9 cellular contexts compared by ENCODE assay signal in the genomic region with DNA sequence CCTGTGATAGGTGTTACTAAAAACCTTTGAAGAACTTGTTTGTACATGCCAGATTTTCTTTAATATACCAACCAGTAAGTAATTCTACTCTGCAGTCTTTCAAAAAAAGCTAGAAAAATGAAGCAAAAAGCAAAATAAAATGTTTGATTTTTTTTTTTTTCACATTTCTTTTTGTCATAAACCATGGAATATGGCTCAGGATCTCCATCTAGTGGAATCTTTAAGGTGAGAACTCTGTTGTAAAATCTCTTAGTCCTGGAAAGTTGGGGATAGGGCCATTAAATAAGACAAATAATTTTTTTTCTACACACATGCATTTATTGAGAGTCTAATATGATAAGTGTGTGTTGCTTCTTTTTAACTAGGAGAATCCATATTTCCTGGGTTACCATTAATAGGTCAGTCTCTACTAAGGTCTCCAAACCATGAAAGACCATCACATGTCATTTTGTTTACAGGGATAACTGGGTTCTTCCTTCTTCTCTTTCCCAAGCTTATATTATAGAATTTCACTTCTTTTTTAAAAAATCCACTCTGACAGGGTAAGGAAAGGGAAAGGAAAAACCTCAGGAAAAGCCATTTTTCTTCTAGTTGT.
DNase-seq lines count a peak whose midpoint lies in the region; ATAC-seq and TF ChIP-seq lines count a peak whose summit lies in the region.
"Had no signal": no experiment of that assay in that cellular context is flagged by ENCODE, and none has a peak within 500 bp of the region (broad histone marks: within the 10 kb centered on the region; RNA-seq: fewer than 3 reads in every experiment).

No MANE protein-coding gene starts in this region.

- no peaks in the 10 kb centered on the region for H3K4me1 ChIP-seq in osteoblast (ENCODE audit: insufficient read depth, low read length)

- H3K36me3 Mint-ChIP-seq in activated T-helper 17 cell treated with anti-CD3 and anti-CD28 coated beads, Interleukin-2, amount 50 U/mL, for 72 hours (ENCODE audit: low read depth): no peaks in the 10 kb centered on the region

- H2AFZ ChIP-seq in osteoblast (ENCODE audit: low read length): no peak overlapping the region

- H3K27ac ChIP-seq in dorsolateral prefrontal cortex (no peak overlapping the region), osteoblast (ENCODE audit: low read depth, low read length) (no peak overlapping the region)

- H3K4me2 ChIP-seq in osteoblast (ENCODE audit: insufficient read depth, low read length): no peak overlapping the region

- no peaks in the 10 kb centered on the region for H3K27me3 ChIP-seq in dorsolateral prefrontal cortex
- H3K27me3 ChIP-seq in osteoblast (ENCODE audit: insufficient read depth, low read length): no peaks in the 10 kb centered on the region

- no peaks in the 10 kb centered on the region for H3K36me3 ChIP-seq in osteoblast (ENCODE audit: insufficient read depth, low read length)

- no peak overlapping the region for H3K4me3 Mint-ChIP-seq in activated T-helper 17 cell treated with anti-CD3 and anti-CD28 coated beads, Interleukin-2, amount 50 U/mL, for 72 hours
- H3K4me3 Mint-ChIP-seq: activated B cell treated with CpG ODN at 0.5 μM for 24 hours had no signal

- H4K20me1 ChIP-seq in osteoblast (ENCODE audit: insufficient read depth, low read length): no peaks in the 10 kb centered on the region

- no peak overlapping the region for H3K27ac Mint-ChIP-seq in activated T-helper 17 cell treated with anti-CD3 and anti-CD28 coated beads, Interleukin-2, amount 50 U/mL, for 72 hours
- H3K27ac Mint-ChIP-seq: activated B cell treated with CpG ODN at 0.5 μM for 24 hours had no signal

- H3K27me3 Mint-ChIP-seq in activated T-helper 17 cell treated with anti-CD3 and anti-CD28 coated beads, Interleukin-2, amount 50 U/mL, for 72 hours: no peaks in the 10 kb centered on the region
- H3K27me3 Mint-ChIP-seq: activated B cell treated with CpG ODN at 0.5 μM for 24 hours had no signal

- peaks cover 6% of the 10 kb centered on the region for H3K4me1 Mint-ChIP-seq in activated T-helper 17 cell treated with anti-CD3 and anti-CD28 coated beads, Interleukin-2, amount 50 U/mL, for 72 hours

- ATAC-seq in activated T-helper 17 cell treated with anti-CD3 and anti-CD28 coated beads, Interleukin-2, amount 50 U/mL, for 72 hours (replicated peaks): no peak
- ATAC-seq in GM19328 (IDR thresholded peaks at IDR 0.05; ENCODE audit: unreplicated experiment): no peak

- H3K9me3 ChIP-seq in osteoblast (ENCODE audit: low read depth, low read length): no peaks in the 10 kb centered on the region

- no peak overlapping the region for H3K4me3 ChIP-seq in dorsolateral prefrontal cortex
- H3K4me3 ChIP-seq in osteoblast (ENCODE audit: insufficient read depth, low read length): no peak overlapping the region

- no peaks in the 10 kb centered on the region for H3K9me3 Mint-ChIP-seq in activated T-helper 17 cell treated with anti-CD3 and anti-CD28 coated beads, Interleukin-2, amount 50 U/mL, for 72 hours
- H3K9me3 Mint-ChIP-seq: activated B cell treated with CpG ODN at 0.5 μM for 24 hours had no signal

- peak; percentile 5 for DNase-seq in NCI-H1436 (lab: John Stamatoyannopoulos, UW)
- no peak for DNase-seq in NCI-H1436 treated with DMSO at 0.1 percent for 48 hours (lab: John Stamatoyannopoulos, UW)
- DNase-seq in NCI-H1694 treated with DMSO at 0.1 percent for 48 hours (lab: John Stamatoyannopoulos, UW): peak; percentile 35
- no peak for DNase-seq in dorsolateral prefrontal cortex
- no peak for DNase-seq in osteoblast (ENCODE audit: insufficient read length, low spot score, missing footprints)
- DNase-seq in SKM-1 (lab: John Stamatoyannopoulos, UW; ENCODE audit: unreplicated experiment): no peak
- DNase-seq: activated B cell treated with CpG ODN at 0.5 μM for 24 hours had no signal

- TF ChIP-seq CTCF in dorsolateral prefrontal cortex (IDR thresholded peaks at IDR 0.05 in 54 of 56, conservative IDR thresholded peaks at IDR 0.05 in 2 of 56; ENCODE audit: low read depth in 1 of 56, partially characterized antibody in 56 of 56): peak in 54 of 56 donors; percentile 39 to 72 (median 56)
- TF ChIP-seq CTCF in osteoblast (IDR thresholded peaks at IDR 0.05; ENCODE audit: extremely low read depth, low read depth, low read length): peak; percentile 56

- no peaks in the 10 kb centered on the region for H3K79me2 ChIP-seq in osteoblast (ENCODE audit: insufficient read depth, low read length)

- intact Hi-C loops in dorsolateral prefrontal cortex (cut with DNase I): loop anchor here in 1 of 2 donors (5.0 kb wide), 1 partner anchor 641 kb away; no protein-coding TSS in a partner anchor

Comparison
In these comparisons a context has a peak if more than half of its experiments do, and no peak if none do; other contexts are left out.
1. DNase-seq: peak in NCI-H1436 (single experiment) and NCI-H1694 treated with DMSO at 0.1 percent for 48 hours (single experiment); none in NCI-H1436 treated with DMSO at 0.1 percent for 48 hours (single experiment), dorsolateral prefrontal cortex (0 of 10), osteoblast (single experiment) and SKM-1 (single experiment).